In the genomic region with DNA sequence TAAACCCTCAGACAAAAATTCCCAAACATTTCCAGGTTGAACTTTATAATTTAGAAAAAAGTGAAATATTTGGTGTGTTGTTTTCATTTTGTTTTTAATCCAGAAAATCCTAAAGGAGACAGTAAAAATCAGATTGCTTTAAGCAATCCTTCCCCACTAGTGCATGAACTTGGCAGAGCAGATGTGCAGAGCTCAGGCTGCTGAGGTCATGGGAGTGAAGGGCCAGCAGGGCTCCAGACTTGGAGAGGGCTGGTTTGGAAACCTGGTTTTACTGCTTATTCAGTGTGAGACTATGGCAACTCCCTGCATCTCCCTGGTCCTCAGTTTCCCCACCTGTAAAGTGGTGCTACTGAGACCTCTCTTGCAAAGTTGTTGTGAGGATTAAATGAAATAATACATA, we compare ENCODE assay signal across 29 cellular contexts.
"Had no signal": no experiment of that assay in that cellular context is flagged by ENCODE, and none has a peak within 500 bp of the region (broad histone marks: within the 10 kb centered on the region; RNA-seq: fewer than 3 reads in every experiment).

No MANE protein-coding gene starts in this region.

- H3K27ac ChIP-seq: adrenal gland, body of pancreas, Peyer's patch, SK-N-MC, WERI-Rb-1 had no signal

- H3K9me3 ChIP-seq: adrenal gland, body of pancreas, Peyer's patch had no signal

- H3K36me3 ChIP-seq: adrenal gland, Peyer's patch, WERI-Rb-1 had no signal

- H3K4me1 Mint-ChIP-seq: activated CD4-positive, alpha-beta T cell treated with anti-CD3 and anti-CD28 coated beads, Interleukin-2, amount 10 ng/mL, durations not matched to agents 24 days and 14 days had no signal

- H3K9me3 Mint-ChIP-seq: activated CD4-positive, alpha-beta T cell treated with anti-CD3 and anti-CD28 coated beads, Interleukin-2, amount 10 ng/mL, durations not matched to agents 24 days and 14 days; activated CD8-positive, alpha-beta T cell treated with anti-CD3 and anti-CD28 coated beads for 36 hours; activated naive CD4-positive, alpha-beta T cell treated with anti-CD3 and anti-CD28 coated beads for 36 hours; activated naive CD4-positive, alpha-beta T cell treated with anti-CD3 and anti-CD28 coated beads, Interleukin-2, amount 50 U/mL, for 72 hours; activated T-cell treated with anti-CD3 and anti-CD28 coated beads, Interleukin-2, amount 50 U/mL, for 24 hours; activated T-helper 1 cell treated with anti-CD3 and anti-CD28 coated beads, Interleukin-12 subunit alpha, Interleukin-12 subunit beta, Interleukin-2, Interleukin-4 antibody, amounts not matched to agents 30 ng/mL and 10 ng/mL and 1 ng/mL, durations not matched to agents 14 hours and 24 hours and 36 hours had no signal

- H3K4me3 Mint-ChIP-seq: activated CD4-positive, alpha-beta T cell treated with anti-CD3 and anti-CD28 coated beads, Interleukin-2, amount 10 ng/mL, durations not matched to agents 24 days and 14 days; activated CD8-positive, alpha-beta T cell treated with anti-CD3 and anti-CD28 coated beads for 36 hours; activated naive CD4-positive, alpha-beta T cell treated with anti-CD3 and anti-CD28 coated beads for 36 hours; activated T-cell treated with anti-CD3 and anti-CD28 coated beads, Interleukin-2, amount 50 U/mL, for 24 hours; activated T-helper 1 cell treated with anti-CD3 and anti-CD28 coated beads, Interleukin-12 subunit alpha, Interleukin-12 subunit beta, Interleukin-2, Interleukin-4 antibody, amounts not matched to agents 30 ng/mL and 10 ng/mL and 1 ng/mL, durations not matched to agents 14 hours and 24 hours and 36 hours had no signal

- DNase-seq: activated CD4-positive, alpha-beta T cell treated with anti-CD3 and anti-CD28 coated beads for 1 hour; activated CD4-positive, alpha-beta T cell treated with anti-CD3 and anti-CD28 coated beads, Interleukin-2, amount 10 ng/mL, durations not matched to agents 24 days and 14 days; activated CD4-positive, alpha-beta T cell treated with anti-CD3 and anti-CD28 coated beads, Interleukin-2, amount 50 U/mL, for 4 hours; activated CD4-positive, CD25-positive, alpha-beta regulatory T cell; activated CD8-positive, alpha-beta T cell treated with anti-CD3 and anti-CD28 coated beads for 36 hours; activated gamma-delta T cell treated with Interleukin-2 at 50 U/mL for 16 hours; activated naive CD4-positive, alpha-beta T cell treated with anti-CD3 and anti-CD28 coated beads for 36 hours; activated T-cell treated with anti-CD3 and anti-CD28 coated beads, Interleukin-2, amount 50 U/mL, for 24 hours; adrenal gland; body of pancreas; cerebellar nuclear complex; NCI-H1048; NCI-H1105 treated with DMSO at 0.1 percent for 48 hours; NCI-H1436; NCI-H1694; NCI-H1930; NCI-H2081 treated with DMSO at 0.1 percent for 48 hours; NCI-H226; NCI-H524 treated with DMSO at 0.1 percent for 48 hours; NCI-H748 treated with DMSO at 0.1 percent for 48 hours; NK-92 treated with Interleukin-12 subunit alpha and Interleukin-12 subunit beta, amount 100 ng/mL, for 24 hours; Peyer's patch; Right ventricle myocardium superior; T1000; WERI-Rb-1 had no signal

- H3K4me1 ChIP-seq: adrenal gland, body of pancreas, Peyer's patch had no signal

- ATAC-seq: activated CD8-positive, alpha-beta T cell treated with anti-CD3 and anti-CD28 coated beads for 36 hours; body of pancreas; PC-3 had no signal

- H3K27me3 ChIP-seq: adrenal gland, body of pancreas, Peyer's patch had no signal

- H3K27me3 Mint-ChIP-seq: activated CD4-positive, alpha-beta T cell treated with anti-CD3 and anti-CD28 coated beads, Interleukin-2, amount 10 ng/mL, durations not matched to agents 24 days and 14 days had no signal

- H3K27ac Mint-ChIP-seq: activated CD4-positive, alpha-beta T cell treated with anti-CD3 and anti-CD28 coated beads, Interleukin-2, amount 10 ng/mL, durations not matched to agents 24 days and 14 days; activated CD8-positive, alpha-beta T cell treated with anti-CD3 and anti-CD28 coated beads for 36 hours; activated naive CD4-positive, alpha-beta T cell treated with anti-CD3 and anti-CD28 coated beads for 36 hours; activated naive CD4-positive, alpha-beta T cell treated with anti-CD3 and anti-CD28 coated beads, Interleukin-2, amount 50 U/mL, for 72 hours; activated T-cell treated with anti-CD3 and anti-CD28 coated beads, Interleukin-2, amount 50 U/mL, for 24 hours; activated T-helper 1 cell treated with anti-CD3 and anti-CD28 coated beads, Interleukin-12 subunit alpha, Interleukin-12 subunit beta, Interleukin-2, Interleukin-4 antibody, amounts not matched to agents 30 ng/mL and 10 ng/mL and 1 ng/mL, durations not matched to agents 14 hours and 24 hours and 36 hours had no signal

- H3K36me3 Mint-ChIP-seq: activated naive CD4-positive, alpha-beta T cell treated with anti-CD3 and anti-CD28 coated beads, Interleukin-2, amount 50 U/mL, for 72 hours had no signal

- H3K4me3 ChIP-seq: adrenal gland, body of pancreas, Peyer's patch, SK-N-MC had no signal
